In the genomic region with DNA sequence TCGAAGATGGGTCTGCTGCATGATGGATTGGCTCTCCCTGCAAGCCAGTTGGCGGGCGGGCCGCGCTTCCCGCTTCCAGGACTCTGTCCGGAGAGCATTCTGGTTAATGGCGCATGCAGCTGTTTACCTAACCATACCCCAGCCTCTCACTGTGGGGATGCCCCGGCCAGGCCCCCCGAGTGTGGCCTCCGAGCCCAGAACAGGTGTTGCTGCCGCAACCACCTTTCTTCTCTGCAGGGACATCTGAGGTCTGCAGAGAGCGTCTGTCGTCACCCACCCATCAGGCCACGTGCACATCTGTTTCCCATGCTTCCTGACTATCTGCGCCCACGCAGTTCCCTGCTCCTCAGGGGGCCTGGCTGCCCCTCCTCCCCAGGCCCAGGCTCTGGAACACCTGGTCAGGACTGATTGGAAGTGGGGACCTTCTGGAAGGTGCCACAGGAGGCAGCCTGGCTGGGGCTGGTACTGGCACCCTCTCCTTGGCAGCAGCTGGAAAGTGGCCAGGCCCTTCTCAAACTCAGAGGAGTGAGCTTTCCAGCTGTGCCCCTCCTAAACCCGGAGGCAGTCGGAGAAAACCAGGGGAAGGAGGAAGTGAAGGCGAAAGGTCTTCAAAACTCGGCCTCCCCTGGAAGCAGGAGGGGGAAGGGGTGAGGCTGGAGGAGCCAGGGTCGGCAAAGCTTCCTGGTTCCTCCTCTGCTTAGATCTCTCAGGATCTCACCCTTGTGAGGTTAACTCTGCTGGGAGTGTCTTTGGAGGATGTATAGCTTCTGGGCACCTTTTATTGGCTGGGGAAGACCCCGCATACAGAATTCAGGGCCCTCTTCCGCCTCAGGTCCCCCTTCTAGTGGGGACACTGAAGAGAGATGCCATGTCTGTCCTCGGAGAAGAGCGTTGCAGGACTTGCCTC, we compare ENCODE assay signal across 18 cellular contexts.
DNase-seq lines count a peak whose midpoint lies in the region; ATAC-seq and TF ChIP-seq lines count a peak whose summit lies in the region.
"Had no signal": no experiment of that assay in that cellular context is flagged by ENCODE, and none has a peak within 500 bp of the region (broad histone marks: within the 10 kb centered on the region; RNA-seq: fewer than 3 reads in every experiment).

No MANE protein-coding gene starts in this region.

- no peak overlapping the region for H3K4me3 ChIP-seq in thyroid gland (replicated peaks in 1 of 3)
- H3K4me3 ChIP-seq in PC-3 (ENCODE audit: low read length): no peak overlapping the region
- H3K4me3 ChIP-seq: gastrocnemius medialis, spleen, tibial nerve had no signal

- H2AFZ ChIP-seq in PC-3 (ENCODE audit: low read length): no peak overlapping the region

- CTCF ChIA-PET in PC-3 (lab: Charles Lee): no interaction called here

- no peaks in the 10 kb centered on the region for H4K20me1 ChIP-seq in PC-3 (ENCODE audit: low read length)

- H3K36me3 ChIP-seq in thyroid gland (no peaks in the 10 kb centered on the region), PC-3 (ENCODE audit: low read depth, low read length) (no peaks in the 10 kb centered on the region)
- H3K36me3 ChIP-seq: gastrocnemius medialis, spleen, tibial nerve had no signal

- H3K4me1 Mint-ChIP-seq in endothelial cell (ENCODE audit: unreplicated experiment): peaks cover 52% of the 10 kb centered on the region
- H3K4me1 Mint-ChIP-seq: CD4-positive, alpha-beta memory T cell had no signal

- peaks cover 3% of the 10 kb centered on the region for H3K36me3 Mint-ChIP-seq in endothelial cell (ENCODE audit: low read depth, unreplicated experiment)
- H3K36me3 Mint-ChIP-seq: CD4-positive, alpha-beta memory T cell; stimulated activated memory B cell treated with anti-CD40 and anti-IgM and Interleukin-4, amounts not matched to agents 10 μg/mL and 1 μg/mL and 100 μg/mL, for 72 hours had no signal

- ATAC-seq in HG02973 (IDR thresholded peaks at IDR 0.05; ENCODE audit: unreplicated experiment) (no peak), PC-3 (no peak)
- ATAC-seq: stimulated activated memory B cell treated with anti-CD40 and anti-IgM and Interleukin-4, amounts not matched to agents 10 μg/mL and 1 μg/mL and 100 μg/mL, for 72 hours had no signal

- H3K9me3 Mint-ChIP-seq in endothelial cell (ENCODE audit: unreplicated experiment): no peaks in the 10 kb centered on the region
- H3K9me3 Mint-ChIP-seq: CD4-positive, alpha-beta memory T cell; stimulated activated memory B cell treated with anti-CD40 and anti-IgM and Interleukin-4, amounts not matched to agents 10 μg/mL and 1 μg/mL and 100 μg/mL, for 72 hours had no signal

- no peak overlapping the region for H3K27ac ChIP-seq in thyroid gland
- H3K27ac ChIP-seq in PC-3 (ENCODE audit: low read length): no peak overlapping the region
- H3K27ac ChIP-seq: spleen, tibial nerve had no signal

- H3K4me1 ChIP-seq in thyroid gland (peaks cover 13 to 40% of the 10 kb centered on the region in 2 donors), PC-3 (ENCODE audit: insufficient read depth, low read length) (peaks cover 34% of the 10 kb centered on the region)

- no peak for TF ChIP-seq POLR2A in thyroid gland (IDR thresholded peaks at IDR 0.05)

- H3K4me3 Mint-ChIP-seq in endothelial cell (ENCODE audit: unreplicated experiment): peak overlapping the region; percentile 23
- H3K4me3 Mint-ChIP-seq: CD4-positive, alpha-beta memory T cell; stimulated activated memory B cell treated with anti-CD40 and anti-IgM and Interleukin-4, amounts not matched to agents 10 μg/mL and 1 μg/mL and 100 μg/mL, for 72 hours had no signal

- WGBS in thyroid gland, 2 donors: 74 to 76% methylated on average over 22 to 25 of the region's 26 CpGs

- TF ChIP-seq CTCF in endothelial cell (IDR thresholded peaks at IDR 0.05; ENCODE audit: unreplicated experiment) (no peak), thyroid gland (IDR thresholded peaks at IDR 0.05) (no peak), PC-3 (conservative IDR thresholded peaks at IDR 0.05; ENCODE audit: low read depth, low read length) (no peak)

- intact Hi-C loops in thyroid gland (cut with DNase I) (no loop called here), PC-3 (cut with micrococcal nuclease) (no loop called here)

- peak; percentile 43 to 80 for DNase-seq in NCI-H524 (lab: John Stamatoyannopoulos, UW)
- DNase-seq in NCI-H524 treated with DMSO at 0.1 percent for 48 hours (lab: John Stamatoyannopoulos, UW): no peak
- DNase-seq in NCI-H2171 (lab: John Stamatoyannopoulos, UW): peak; percentile 89
- DNase-seq in endothelial cell (ENCODE audit: low spot score): no peak
- peak; percentile 40 to 59 for DNase-seq in thyroid gland
- DNase-seq in PC-3: no peak
- no peak for DNase-seq in nucleus accumbens (lab: John Stamatoyannopoulos, UW)
- DNase-seq: activated CD4-positive, CD25-positive, alpha-beta regulatory T cell; activated CD8-positive, alpha-beta memory T cell treated with anti-CD3 and anti-CD28 coated beads for 24 hours; amniotic stem cell; CD4-positive, alpha-beta memory T cell; NCI-H2081; NCI-H748 treated with DMSO at 0.1 percent for 48 hours; spleen had no signal

- no peak overlapping the region for H3K27ac Mint-ChIP-seq in endothelial cell (ENCODE audit: unreplicated experiment)
- H3K27ac Mint-ChIP-seq: CD4-positive, alpha-beta memory T cell; stimulated activated memory B cell treated with anti-CD40 and anti-IgM and Interleukin-4, amounts not matched to agents 10 μg/mL and 1 μg/mL and 100 μg/mL, for 72 hours had no signal

- H3K9me3 ChIP-seq in thyroid gland (no peaks in the 10 kb centered on the region), PC-3 (ENCODE audit: low read length) (no peaks in the 10 kb centered on the region)
- H3K9me3 ChIP-seq: gastrocnemius medialis, spleen, tibial nerve had no signal

- no peak overlapping the region for H3K9ac ChIP-seq in PC-3 (ENCODE audit: low read length)

- H3K9me2 ChIP-seq in PC-3 (replicated peaks; ENCODE audit: low read length): no peaks in the 10 kb centered on the region

- BruUV-seq in PC-3 (replicated peaks; lab: Mats Ljungman, UMichigan): no TSS peak

- H3K27me3 ChIP-seq in thyroid gland (no peaks in the 10 kb centered on the region), PC-3 (ENCODE audit: low read length) (no peaks in the 10 kb centered on the region)
- H3K27me3 ChIP-seq: gastrocnemius medialis, tibial nerve had no signal

- peaks cover 83% of the 10 kb centered on the region for H3K79me2 ChIP-seq in PC-3 (ENCODE audit: low read length)

- POLR2A ChIA-PET in PC-3 (lab: Charles Lee; ENCODE audit: unreplicated experiment): no interaction called here

- no peak overlapping the region for H3K4me2 ChIP-seq in PC-3 (ENCODE audit: low read length)

- H3F3A ChIP-seq in PC-3 (ENCODE audit: low read length, unreplicated experiment): peaks cover 5% of the 10 kb centered on the region

- peaks cover 30% of the 10 kb centered on the region for H3K27me3 Mint-ChIP-seq in endothelial cell (ENCODE audit: unreplicated experiment)

Comparison
In these comparisons a context has a peak if more than half of its experiments do, and no peak if none do; other contexts are left out.
1. DNase-seq: peak in NCI-H524 (2 of 2), NCI-H2171 (single experiment) and thyroid gland (2 of 2); none in NCI-H524 treated with DMSO at 0.1 percent for 48 hours (single experiment), endothelial cell (single experiment), PC-3 (single experiment) and nucleus accumbens (0 of 56).